13 cellular contexts compared by ENCODE assay signal in the genomic region with DNA sequence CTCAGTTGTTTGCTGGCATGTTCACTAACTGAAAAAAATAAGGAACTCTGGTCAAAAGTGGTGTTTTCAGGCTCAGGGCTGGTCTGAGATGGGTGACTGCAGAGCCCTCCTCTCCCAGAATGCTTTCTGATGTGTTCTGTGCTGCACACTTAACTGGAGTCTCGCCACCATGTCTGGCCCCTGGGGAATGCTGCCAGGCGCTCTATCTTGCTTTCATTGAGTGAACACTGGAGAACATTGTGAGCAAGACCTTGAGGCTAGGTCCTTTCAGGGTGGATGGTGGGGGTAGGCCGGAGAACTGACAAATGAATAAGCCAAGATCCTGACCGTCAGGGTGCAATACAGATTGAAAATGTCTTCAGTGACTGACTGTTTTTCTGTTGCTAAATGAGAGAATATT. TPM values are rescaled to one million over a fixed set of nuclear protein-coding genes. Genes with fewer than 3 reads are reported as not detected.
A peak's percentile ranks its signal among the peaks of the same experiment; 100 is the strongest.
DNase-seq lines count a peak whose midpoint lies in the region; ATAC-seq and TF ChIP-seq lines count a peak whose summit lies in the region.
"Had no signal": no experiment of that assay in that cellular context is flagged by ENCODE, and none has a peak within 500 bp of the region (broad histone marks: within the 10 kb centered on the region; RNA-seq: fewer than 3 reads in every experiment).

No MANE protein-coding gene starts in this region.

- TF ChIP-seq CTCF in heart left ventricle (IDR thresholded peaks at IDR 0.05) = no peak
- no peak for TF ChIP-seq CTCF in sigmoid colon (IDR thresholded peaks at IDR 0.05)

- H3K27me3 Mint-ChIP-seq in activated naive CD4-positive, alpha-beta T cell treated with anti-CD3 and anti-CD28 coated beads, Interleukin-2, amount 10 ng/mL, durations not matched to agents 7 days and 5 days = no peaks in the 10 kb centered on the region
- H3K27me3 Mint-ChIP-seq in activated CD4-positive, alpha-beta memory T cell treated with anti-CD3 and anti-CD28 coated beads, Interleukin-2, amount 10 ng/mL, durations not matched to agents 7 days and 5 days = no peaks in the 10 kb centered on the region

- TF ChIP-seq POLR2A in heart left ventricle (IDR thresholded peaks at IDR 0.05) = no peak
- no peak for TF ChIP-seq POLR2A in sigmoid colon (IDR thresholded peaks at IDR 0.05)

- H3K4me3 ChIP-seq in heart left ventricle = no peak overlapping the region
- H3K4me3 ChIP-seq in sigmoid colon = no peak overlapping the region
- H3K4me3 ChIP-seq: tibial nerve had no signal

- H3K27ac Mint-ChIP-seq in activated naive CD4-positive, alpha-beta T cell treated with anti-CD3 and anti-CD28 coated beads, Interleukin-2, amount 10 ng/mL, durations not matched to agents 7 days and 5 days = peak overlapping the region; percentile 24
- peak overlapping the region; percentile 57 for H3K27ac Mint-ChIP-seq in activated CD4-positive, alpha-beta memory T cell treated with anti-CD3 and anti-CD28 coated beads, Interleukin-2, amount 10 ng/mL, durations not matched to agents 7 days and 5 days

- POLR2A ChIA-PET in activated CD4-positive, alpha-beta memory T cell treated with anti-CD3 and anti-CD28 coated beads, Interleukin-2, amount 10 ng/mL, durations not matched to agents 7 days and 5 days (lab: Charles Lee) = no interaction called here

- no peak overlapping the region for H3K4me3 Mint-ChIP-seq in activated naive CD4-positive, alpha-beta T cell treated with anti-CD3 and anti-CD28 coated beads, Interleukin-2, amount 10 ng/mL, durations not matched to agents 7 days and 5 days
- no peak overlapping the region for H3K4me3 Mint-ChIP-seq in activated CD4-positive, alpha-beta memory T cell treated with anti-CD3 and anti-CD28 coated beads, Interleukin-2, amount 10 ng/mL, durations not matched to agents 7 days and 5 days

- H3K4me1 ChIP-seq in heart left ventricle = peaks cover 0 to 60% (median 27%) of the 10 kb centered on the region in 12 donors
- peaks cover 0 to 16% (median 12%) of the 10 kb centered on the region in 4 donors for H3K4me1 ChIP-seq in sigmoid colon

- DNase-seq in activated naive CD4-positive, alpha-beta T cell treated with anti-CD3 and anti-CD28 coated beads, Interleukin-2, amount 10 ng/mL, durations not matched to agents 7 days and 5 days = no peak
- DNase-seq in activated naive CD4-positive, alpha-beta T cell (lab: John Stamatoyannopoulos, UW) = no peak
- no peak for DNase-seq in activated CD4-positive, alpha-beta memory T cell treated with anti-CD3 and anti-CD28 coated beads, Interleukin-2, amount 10 ng/mL, durations not matched to agents 7 days and 5 days
- DNase-seq in heart left ventricle (peak in 4 of 5 donors; percentile 44 to 77 (median 62)), superior temporal gyrus (ENCODE audit: extremely low spot score) (peak; percentile 33), SKM-1 treated with dmso at 0.1 percent for 144 hours (lab: John Stamatoyannopoulos, UW; ENCODE audit: unreplicated experiment) (no peak), sigmoid colon (no peak)
- DNase-seq: DMS79 treated with DMSO at 0.1 percent for 48 hours, mesenchymal stem cell, NCI-H1694 treated with DMSO at 0.1 percent for 48 hours, NCI-H524 had no signal

- H3K4me1 Mint-ChIP-seq in activated naive CD4-positive, alpha-beta T cell treated with anti-CD3 and anti-CD28 coated beads, Interleukin-2, amount 10 ng/mL, durations not matched to agents 7 days and 5 days = peaks cover 44% of the 10 kb centered on the region
- peaks cover 61% of the 10 kb centered on the region for H3K4me1 Mint-ChIP-seq in activated CD4-positive, alpha-beta memory T cell treated with anti-CD3 and anti-CD28 coated beads, Interleukin-2, amount 10 ng/mL, durations not matched to agents 7 days and 5 days

- H3K9me3 ChIP-seq in heart left ventricle = no peaks in the 10 kb centered on the region
- H3K9me3 ChIP-seq in sigmoid colon = no peaks in the 10 kb centered on the region
- H3K9me3 ChIP-seq: tibial nerve had no signal

- CTCF ChIA-PET in activated naive CD4-positive, alpha-beta T cell treated with anti-CD3 and anti-CD28 coated beads, Interleukin-2, amount 10 ng/mL, durations not matched to agents 7 days and 5 days (lab: Charles Lee) = no interaction called here
- CTCF ChIA-PET in activated CD4-positive, alpha-beta memory T cell treated with anti-CD3 and anti-CD28 coated beads, Interleukin-2, amount 10 ng/mL, durations not matched to agents 7 days and 5 days (lab: Charles Lee) = no interaction called here

- TF ChIP-seq EP300 in sigmoid colon (IDR thresholded peaks at IDR 0.05) = no peak

- H3K27me3 ChIP-seq in heart left ventricle = no peaks in the 10 kb centered on the region
- H3K27me3 ChIP-seq in sigmoid colon = no peaks in the 10 kb centered on the region
- H3K27me3 ChIP-seq: tibial nerve had no signal

- H3K27ac ChIP-seq in heart left ventricle (peak overlapping the region in 7 of 12 donors; percentile 18 to 57 (median 46)), sigmoid colon (no peak overlapping the region)

- peaks cover 53% of the 10 kb centered on the region for H3K36me3 Mint-ChIP-seq in activated naive CD4-positive, alpha-beta T cell treated with anti-CD3 and anti-CD28 coated beads, Interleukin-2, amount 10 ng/mL, durations not matched to agents 7 days and 5 days
- peaks cover 59% of the 10 kb centered on the region for H3K36me3 Mint-ChIP-seq in activated CD4-positive, alpha-beta memory T cell treated with anti-CD3 and anti-CD28 coated beads, Interleukin-2, amount 10 ng/mL, durations not matched to agents 7 days and 5 days (ENCODE audit: low read depth)

- 45 to 64% (median 51%) methylated on average over 4 of the region's 4 CpGs for WGBS in heart left ventricle, 4 donors
- 85 to 94% methylated on average over 4 of the region's 4 CpGs for WGBS in sigmoid colon, 2 donors

- intact Hi-C loops in heart left ventricle (cut with DNase I) (no loop called here), sigmoid colon (cut with DNase I) (no loop called here)

- H3K9me3 Mint-ChIP-seq in activated naive CD4-positive, alpha-beta T cell treated with anti-CD3 and anti-CD28 coated beads, Interleukin-2, amount 10 ng/mL, durations not matched to agents 7 days and 5 days = no peaks in the 10 kb centered on the region
- no peaks in the 10 kb centered on the region for H3K9me3 Mint-ChIP-seq in activated CD4-positive, alpha-beta memory T cell treated with anti-CD3 and anti-CD28 coated beads, Interleukin-2, amount 10 ng/mL, durations not matched to agents 7 days and 5 days

- H3K36me3 ChIP-seq in heart left ventricle (peaks cover 0 to 62% (median 59%) of the 10 kb centered on the region in 9 donors), sigmoid colon (peaks cover 10 to 59% (median 42%) of the 10 kb centered on the region in 4 donors)

- ATAC-seq in heart left ventricle = peak; percentile 89 to 93 (median 91)
- ATAC-seq in GM21737 (IDR thresholded peaks at IDR 0.05; ENCODE audit: unreplicated experiment) = no peak

RNA-seq across cellular contexts. Expression of a gene that starts 19.5 kb away (rescaled TPM):
- 10 to 100 TPM; 63.3 to 63.8 TPM for total RNA-seq in activated CD4-positive, alpha-beta memory T cell treated with anti-CD3 and anti-CD28 coated beads, Interleukin-2, amount 10 ng/mL, durations not matched to agents 7 days and 5 days
- 10 to 100 TPM; 15.9 to 28.9 (median 18.1) TPM for total RNA-seq in heart left ventricle
- 10 to 100 TPM; 13.9 to 24.2 TPM for polyA plus RNA-seq in heart left ventricle
- total RNA-seq in sigmoid colon = 10 to 100 TPM; 35.1 to 43.2 (median 39.0) TPM
- polyA plus RNA-seq in sigmoid colon = 10 to 100 TPM; 16.2 to 26.1 (median 20.3) TPM

Comparison
In these comparisons a context has a peak if more than half of its experiments do, and no peak if none do; other contexts are left out.
1. DNase-seq: peak in heart left ventricle (4 of 5) and superior temporal gyrus (single experiment); none in activated naive CD4-positive, alpha-beta T cell treated with anti-CD3 and anti-CD28 coated beads, Interleukin-2, amount 10 ng/mL, durations not matched to agents 7 days and 5 days (single experiment), activated naive CD4-positive, alpha-beta T cell (0 of 4), activated CD4-positive, alpha-beta memory T cell treated with anti-CD3 and anti-CD28 coated beads, Interleukin-2, amount 10 ng/mL, durations not matched to agents 7 days and 5 days (single experiment), SKM-1 treated with dmso at 0.1 percent for 144 hours (single experiment) and sigmoid colon (single experiment).
2. H3K27ac ChIP-seq: peak in heart left ventricle (7 of 12); none in sigmoid colon (0 of 4).